9 cellular contexts compared by ENCODE assay signal in the genomic region with DNA sequence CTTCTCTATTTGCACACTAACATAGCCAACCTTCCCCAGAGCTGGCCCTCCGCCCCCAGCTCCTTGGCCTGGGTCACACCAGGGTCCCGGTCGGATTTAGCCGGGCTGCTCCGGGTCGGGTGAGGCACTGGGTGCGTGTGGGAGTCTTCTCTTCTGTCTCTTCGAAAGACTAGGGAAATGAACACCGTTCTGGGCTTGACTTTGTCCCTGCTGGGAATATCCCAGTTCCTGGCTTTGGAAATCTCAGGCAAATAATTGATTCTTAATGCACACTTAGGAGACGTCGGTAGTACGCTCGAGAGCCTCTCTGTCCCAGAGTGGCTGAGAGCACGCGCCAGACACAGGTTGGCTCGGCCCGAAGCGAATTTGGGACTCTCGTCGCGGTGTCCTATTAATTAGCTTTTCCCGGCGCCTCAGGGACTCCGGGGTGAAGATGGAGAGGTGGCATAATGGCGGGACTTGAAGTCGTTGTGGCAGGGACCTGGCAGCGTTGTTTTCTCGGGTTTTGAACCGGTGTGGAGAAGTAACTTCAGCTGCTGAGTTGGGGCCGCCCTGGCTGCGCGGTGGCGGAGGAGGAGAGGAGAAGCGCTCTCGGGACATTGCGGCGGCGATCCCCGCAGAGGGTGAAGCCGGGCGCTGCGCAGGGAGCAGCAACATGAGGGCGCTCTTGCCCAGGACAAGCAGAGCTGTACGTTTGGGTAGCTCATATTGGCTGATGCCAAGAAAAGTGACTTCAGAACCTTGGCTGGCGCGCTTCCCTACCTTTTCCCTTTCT. TPM values are rescaled to one million over a fixed set of nuclear protein-coding genes. Genes with fewer than 3 reads are reported as not detected.
A peak's percentile ranks its signal among the peaks of the same experiment; 100 is the strongest.
DNase-seq lines count a peak whose midpoint lies in the region; ATAC-seq and TF ChIP-seq lines count a peak whose summit lies in the region.
"Had no signal": no experiment of that assay in that cellular context is flagged by ENCODE, and none has a peak within 500 bp of the region (broad histone marks: within the 10 kb centered on the region; RNA-seq: fewer than 3 reads in every experiment).

No MANE protein-coding gene starts in this region.

- no peak for DNase-seq in activated naive CD4-positive, alpha-beta T cell treated with anti-CD3 and anti-CD28 coated beads, Interleukin-2, amount 10 ng/mL, durations not matched to agents 7 days and 5 days
- no peak for DNase-seq in activated naive CD4-positive, alpha-beta T cell (lab: John Stamatoyannopoulos, UW)
- DNase-seq in NCI-H748 treated with DMSO at 0.1 percent for 48 hours (lab: John Stamatoyannopoulos, UW) (peak; percentile 90), foreskin keratinocyte (no peak), heart left ventricle (no peak)
- no peak for DNase-seq in activated CD4-positive, alpha-beta T cell treated with anti-CD3 and anti-CD28 coated beads, Interleukin-2, amount 50 U/mL, for 1 hour

- peak overlapping the region; percentile 62 for H3K27ac Mint-ChIP-seq in activated naive CD4-positive, alpha-beta T cell treated with anti-CD3 and anti-CD28 coated beads, Interleukin-2, amount 10 ng/mL, durations not matched to agents 7 days and 5 days

- peaks cover 52% of the 10 kb centered on the region for H3K27me3 Mint-ChIP-seq in activated naive CD4-positive, alpha-beta T cell treated with anti-CD3 and anti-CD28 coated beads, Interleukin-2, amount 10 ng/mL, durations not matched to agents 7 days and 5 days

- H3K36me3 Mint-ChIP-seq in activated naive CD4-positive, alpha-beta T cell treated with anti-CD3 and anti-CD28 coated beads, Interleukin-2, amount 10 ng/mL, durations not matched to agents 7 days and 5 days = no peaks in the 10 kb centered on the region

- 9% methylated on average over 46 of the region's 46 CpGs for WGBS in thymus
- WGBS in heart left ventricle, 4 donors = 1 to 3% (median 2%) methylated on average over 44 to 46 of the region's 46 CpGs

- CTCF ChIA-PET in activated naive CD4-positive, alpha-beta T cell treated with anti-CD3 and anti-CD28 coated beads, Interleukin-2, amount 10 ng/mL, durations not matched to agents 7 days and 5 days (lab: Charles Lee) = interaction anchor here (0.8 kb wide), 1 partner anchor 17 kb away, joined by 4 read pairs; no protein-coding TSS in a partner anchor

- H3K27me3 ChIP-seq in foreskin keratinocyte (peaks cover 100% of the 10 kb centered on the region), thymus (ENCODE audit: control insufficient read depth, insufficient read depth) (peaks cover 27% of the 10 kb centered on the region), heart left ventricle (peaks cover 32 to 100% (median 93%) of the 10 kb centered on the region in 9 donors)

- H3K27ac ChIP-seq in foreskin keratinocyte (no peak overlapping the region), thymus (ENCODE audit: low read depth) (no peak overlapping the region), heart left ventricle (no peak overlapping the region)

- H3K9me3 Mint-ChIP-seq in activated naive CD4-positive, alpha-beta T cell treated with anti-CD3 and anti-CD28 coated beads, Interleukin-2, amount 10 ng/mL, durations not matched to agents 7 days and 5 days = no peaks in the 10 kb centered on the region
- H3K9me3 Mint-ChIP-seq: central memory CD8-positive, alpha-beta T cell had no signal

- H3K36me3 ChIP-seq in thymus (ENCODE audit: control insufficient read depth, insufficient read depth) = no peaks in the 10 kb centered on the region
- no peaks in the 10 kb centered on the region for H3K36me3 ChIP-seq in heart left ventricle

- no peak overlapping the region for H3K4me3 Mint-ChIP-seq in activated naive CD4-positive, alpha-beta T cell treated with anti-CD3 and anti-CD28 coated beads, Interleukin-2, amount 10 ng/mL, durations not matched to agents 7 days and 5 days
- H3K4me3 Mint-ChIP-seq: central memory CD8-positive, alpha-beta T cell had no signal

- ATAC-seq in foreskin keratinocyte = peak; percentile 65
- ATAC-seq in GM19023 (IDR thresholded peaks at IDR 0.05; ENCODE audit: unreplicated experiment) = no peak
- ATAC-seq in heart left ventricle = no peak

- H3K4me1 Mint-ChIP-seq in activated naive CD4-positive, alpha-beta T cell treated with anti-CD3 and anti-CD28 coated beads, Interleukin-2, amount 10 ng/mL, durations not matched to agents 7 days and 5 days = no peaks in the 10 kb centered on the region
- H3K4me1 Mint-ChIP-seq: central memory CD8-positive, alpha-beta T cell had no signal

- H3K4me3 ChIP-seq in thymus (ENCODE audit: low read length) (peak overlapping the region; percentile 12), heart left ventricle (no peak overlapping the region)

- H3K9me3 ChIP-seq in thymus (ENCODE audit: control insufficient read depth) = no peaks in the 10 kb centered on the region
- no peaks in the 10 kb centered on the region for H3K9me3 ChIP-seq in heart left ventricle

- TF ChIP-seq POLR2A in heart left ventricle (IDR thresholded peaks at IDR 0.05) = no peak

- H3K4me1 ChIP-seq in foreskin keratinocyte (no peaks in the 10 kb centered on the region), thymus (ENCODE audit: control insufficient read depth, insufficient read depth, low read length) (no peaks in the 10 kb centered on the region), heart left ventricle (no peaks in the 10 kb centered on the region)

- TF ChIP-seq CTCF in foreskin keratinocyte (conservative IDR thresholded peaks at IDR 0.05) (peak; percentile 55), heart left ventricle (IDR thresholded peaks at IDR 0.05) (no peak)

- intact Hi-C loops in heart left ventricle (cut with DNase I) = no loop called here

RNA-seq across cellular contexts. Expression of a gene that starts 7.5 kb away (rescaled TPM):
- total RNA-seq in foreskin keratinocyte = not detected in 2 replicates
- not detected in 2 replicates for polyA plus RNA-seq in foreskin keratinocyte
- 11.4 TPM for polyA plus RNA-seq in thymus
- total RNA-seq in heart left ventricle = not detected
- not detected for polyA plus RNA-seq in heart left ventricle

Comparison
In these comparisons a context has a peak if more than half of its experiments do, and no peak if none do; other contexts are left out.
1. RNA of a gene that starts 7.5 kb away (polyA plus RNA-seq): 11.4 TPM in thymus (single experiment); not detected in foreskin keratinocyte and not detected in heart left ventricle; every median in the first group is over 10 times any median in the second.